ENCODE assay signal across 8 cellular contexts in the genomic region with DNA sequence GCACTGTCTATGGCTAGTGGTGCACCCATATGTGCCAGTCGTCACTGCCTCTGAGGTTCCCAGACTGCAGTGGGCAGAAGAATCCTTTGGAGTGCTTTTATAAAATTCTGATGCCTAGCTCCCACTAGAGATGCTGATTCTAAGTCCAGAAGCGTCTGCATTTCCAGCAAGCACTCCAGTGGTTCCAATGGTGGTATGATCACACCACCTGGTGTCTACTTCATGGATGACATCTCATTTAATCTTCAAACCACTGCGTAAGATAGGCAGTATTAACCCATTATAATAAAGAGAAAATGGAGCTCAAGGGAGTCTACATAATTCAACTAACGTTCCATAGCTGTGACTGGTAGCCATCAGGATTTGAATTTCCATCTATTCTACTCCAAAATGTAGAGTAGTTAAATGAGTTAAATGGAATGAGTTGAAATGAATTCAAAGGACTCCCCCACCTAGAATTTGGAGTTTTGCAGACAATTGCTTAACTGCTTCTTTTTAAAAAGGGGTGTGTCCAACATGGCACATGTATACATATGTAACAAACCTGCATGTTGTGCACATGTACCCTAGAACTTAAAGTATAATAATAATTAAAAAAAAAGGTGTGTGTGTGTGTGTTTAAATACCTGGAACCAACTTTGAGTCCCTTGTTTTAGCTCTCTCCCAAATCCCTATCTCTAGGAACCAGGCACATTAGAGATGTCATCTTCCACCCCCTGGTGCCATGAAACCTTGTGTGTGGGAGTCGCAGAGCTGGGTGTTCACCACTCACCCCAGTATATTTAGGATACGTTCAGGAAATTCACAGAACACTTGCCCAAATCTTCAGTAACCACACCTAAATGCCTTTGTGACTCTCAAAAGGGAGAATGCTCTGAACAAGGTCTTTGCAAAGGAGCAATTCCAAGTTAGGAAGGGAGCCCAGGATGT. TPM values are rescaled to one million over a fixed set of nuclear protein-coding genes. Genes with fewer than 3 reads are reported as not detected.
DNase-seq lines count a peak whose midpoint lies in the region; ATAC-seq and TF ChIP-seq lines count a peak whose summit lies in the region.

No MANE protein-coding gene starts in this region.

- no peak overlapping the region for H3K4me3 Mint-ChIP-seq in activated naive CD4-positive, alpha-beta T cell treated with anti-CD3 and anti-CD28 coated beads for 36 hours
- H3K4me3 Mint-ChIP-seq in progenitor cell of endocrine pancreas (ENCODE audit: low read depth) = no peak overlapping the region
- H3K4me3 Mint-ChIP-seq in activated CD8-positive, alpha-beta memory T cell treated with anti-CD3 and anti-CD28 coated beads, Interleukin-2, amount 10 ng/mL, durations not matched to agents 7 days and 5 days = no peak overlapping the region

- no peaks in the 10 kb centered on the region for H3K36me3 Mint-ChIP-seq in activated naive CD4-positive, alpha-beta T cell treated with anti-CD3 and anti-CD28 coated beads for 36 hours (ENCODE audit: low read depth)
- no peaks in the 10 kb centered on the region for H3K36me3 Mint-ChIP-seq in progenitor cell of endocrine pancreas (ENCODE audit: insufficient read depth)
- H3K36me3 Mint-ChIP-seq in activated CD8-positive, alpha-beta memory T cell treated with anti-CD3 and anti-CD28 coated beads, Interleukin-2, amount 10 ng/mL, durations not matched to agents 7 days and 5 days = peaks cover 5% of the 10 kb centered on the region

- in situ Hi-C loops in SK-MEL-5 (cut with HindIII; ENCODE audit: low pct_unique_long_range_greater_than_20kb, low sequenced_read_pairs) = no loop called here

- intact Hi-C loops in activated naive CD4-positive, alpha-beta T cell treated with anti-CD3 and anti-CD28 coated beads for 36 hours (cut with micrococcal nuclease) = loop anchor here (1.0 to 5.0 kb wide), 6 partner anchors 81 to 214 kb away; partner anchors contain the start of gene NPC1
- intact Hi-C loops in posterior cingulate gyrus (cut with DNase I) = no loop called here

- CTCF ChIA-PET in activated naive CD4-positive, alpha-beta T cell treated with anti-CD3 and anti-CD28 coated beads for 36 hours (lab: Charles Lee) = interaction anchor here (0.5 to 5.0 kb wide), 32 partner anchors 9 to 413 kb away, joined by 3 to 60 read pairs (median 4); no protein-coding TSS in a partner anchor
- CTCF ChIA-PET in activated CD8-positive, alpha-beta memory T cell treated with anti-CD3 and anti-CD28 coated beads, Interleukin-2, amount 10 ng/mL, durations not matched to agents 7 days and 5 days (lab: Charles Lee) = interaction anchor here (0.6 to 3.7 kb wide), 25 partner anchors 7 to 215 kb away, joined by 3 to 25 read pairs (median 4); partner anchors contain the start of gene NPC1

- peak; percentile 60 for TF ChIP-seq CTCF in progenitor cell of endocrine pancreas (IDR thresholded peaks at IDR 0.05; ENCODE audit: unreplicated experiment)

- peaks cover 8% of the 10 kb centered on the region for H3K9me3 Mint-ChIP-seq in activated naive CD4-positive, alpha-beta T cell treated with anti-CD3 and anti-CD28 coated beads for 36 hours
- H3K9me3 Mint-ChIP-seq in progenitor cell of endocrine pancreas (ENCODE audit: low read depth) = peaks cover 4% of the 10 kb centered on the region
- H3K9me3 Mint-ChIP-seq in activated CD8-positive, alpha-beta memory T cell treated with anti-CD3 and anti-CD28 coated beads, Interleukin-2, amount 10 ng/mL, durations not matched to agents 7 days and 5 days (ENCODE audit: low read depth) = peaks cover 4% of the 10 kb centered on the region

- H3K27me3 Mint-ChIP-seq in activated naive CD4-positive, alpha-beta T cell treated with anti-CD3 and anti-CD28 coated beads for 36 hours (ENCODE audit: low read depth) = peaks cover 8% of the 10 kb centered on the region
- H3K27me3 Mint-ChIP-seq in progenitor cell of endocrine pancreas = peaks cover 25% of the 10 kb centered on the region
- H3K27me3 Mint-ChIP-seq in activated CD8-positive, alpha-beta memory T cell treated with anti-CD3 and anti-CD28 coated beads, Interleukin-2, amount 10 ng/mL, durations not matched to agents 7 days and 5 days = peaks cover 51% of the 10 kb centered on the region

- ATAC-seq in activated CD8-positive, alpha-beta memory T cell treated with anti-CD3 and anti-CD28 coated beads, Interleukin-2, amount 10 ng/mL, durations not matched to agents 7 days and 5 days = no peak

- DNase-seq in activated naive CD4-positive, alpha-beta T cell treated with anti-CD3 and anti-CD28 coated beads for 36 hours = peak; percentile 26
- DNase-seq in activated naive CD4-positive, alpha-beta T cell treated with anti-CD3 and anti-CD28 coated beads, Interleukin-2, amount 50 U/mL, for 16 hours = no peak
- peak; percentile 37 for DNase-seq in HPDE6-E6E7 (ENCODE audit: extremely low spot score)
- peak; percentile 79 for DNase-seq in SK-MEL-5 (ENCODE audit: low read depth, low spot score)
- DNase-seq in fibroblast of gingiva (ENCODE audit: low read depth) = peak; percentile 65
- no peak for DNase-seq in progenitor cell of endocrine pancreas (ENCODE audit: low spot score, unreplicated experiment)
- DNase-seq in posterior cingulate gyrus = no peak
- DNase-seq in activated CD8-positive, alpha-beta memory T cell treated with anti-CD3 and anti-CD28 coated beads, Interleukin-2, amount 10 ng/mL, durations not matched to agents 7 days and 5 days = no peak

- no peak overlapping the region for H3K27ac Mint-ChIP-seq in activated naive CD4-positive, alpha-beta T cell treated with anti-CD3 and anti-CD28 coated beads for 36 hours
- H3K27ac Mint-ChIP-seq in progenitor cell of endocrine pancreas = no peak overlapping the region
- H3K27ac Mint-ChIP-seq in activated CD8-positive, alpha-beta memory T cell treated with anti-CD3 and anti-CD28 coated beads, Interleukin-2, amount 10 ng/mL, durations not matched to agents 7 days and 5 days = no peak overlapping the region

- no peaks in the 10 kb centered on the region for H3K4me1 Mint-ChIP-seq in activated naive CD4-positive, alpha-beta T cell treated with anti-CD3 and anti-CD28 coated beads for 36 hours (ENCODE audit: low read depth)
- H3K4me1 Mint-ChIP-seq in progenitor cell of endocrine pancreas (ENCODE audit: low read depth) = no peaks in the 10 kb centered on the region
- peaks cover 8% of the 10 kb centered on the region for H3K4me1 Mint-ChIP-seq in activated CD8-positive, alpha-beta memory T cell treated with anti-CD3 and anti-CD28 coated beads, Interleukin-2, amount 10 ng/mL, durations not matched to agents 7 days and 5 days

RNA-seq across cellular contexts. Expression of gene LAMA3, which starts 14.1 kb away (rescaled TPM):
- total RNA-seq in activated naive CD4-positive, alpha-beta T cell treated with anti-CD3 and anti-CD28 coated beads for 36 hours = under 1 TPM; 0.05 to 0.10 TPM
- 0.67 and 1.1 TPM in 2 replicates for total RNA-seq in SK-MEL-5 (2014; rRNA removed; shearing (Covaris generic))
- 0.20 and 0.29 TPM in 2 replicates for polyA plus RNA-seq in SK-MEL-5 (2015; cell fraction: cytosol; rRNA removed)
- polyA plus RNA-seq in SK-MEL-5 (2015; cell fraction: nucleus; rRNA removed) = 3.5 and 3.9 TPM in 2 replicates
- total RNA-seq in progenitor cell of endocrine pancreas = 0.84 and 1.2 TPM in 2 replicates
- total RNA-seq in activated CD8-positive, alpha-beta memory T cell treated with anti-CD3 and anti-CD28 coated beads, Interleukin-2, amount 10 ng/mL, durations not matched to agents 7 days and 5 days = under 1 TPM in 1 of 2 experiments, not detected in 1; 0.23 TPM

RNA-seq across cellular contexts. Expression of gene ANKRD29, which starts 40.6 kb away (rescaled TPM):
- total RNA-seq in activated naive CD4-positive, alpha-beta T cell treated with anti-CD3 and anti-CD28 coated beads for 36 hours = not detected
- total RNA-seq in SK-MEL-5 (2014; rRNA removed; shearing (Covaris generic)) = 3.2 and 3.4 TPM in 2 replicates
- polyA plus RNA-seq in SK-MEL-5 (2015; cell fraction: cytosol; rRNA removed) = 2.1 and 4.6 TPM in 2 replicates
- polyA plus RNA-seq in SK-MEL-5 (2015; cell fraction: nucleus; rRNA removed) = 14.8 and 15.3 TPM in 2 replicates
- total RNA-seq in progenitor cell of endocrine pancreas = 0.36 and 0.41 TPM in 2 replicates
- not detected for total RNA-seq in activated CD8-positive, alpha-beta memory T cell treated with anti-CD3 and anti-CD28 coated beads, Interleukin-2, amount 10 ng/mL, durations not matched to agents 7 days and 5 days

Comparison
In these comparisons a context has a peak if more than half of its experiments do, and no peak if none do; other contexts are left out.
1. DNase-seq: peak in activated naive CD4-positive, alpha-beta T cell treated with anti-CD3 and anti-CD28 coated beads for 36 hours (single experiment), HPDE6-E6E7 (single experiment), SK-MEL-5 (single experiment) and fibroblast of gingiva (single experiment); none in activated naive CD4-positive, alpha-beta T cell treated with anti-CD3 and anti-CD28 coated beads, Interleukin-2, amount 50 U/mL, for 16 hours (single experiment), progenitor cell of endocrine pancreas (single experiment), posterior cingulate gyrus (0 of 10) and activated CD8-positive, alpha-beta memory T cell treated with anti-CD3 and anti-CD28 coated beads, Interleukin-2, amount 10 ng/mL, durations not matched to agents 7 days and 5 days (single experiment).